In the genomic region with DNA sequence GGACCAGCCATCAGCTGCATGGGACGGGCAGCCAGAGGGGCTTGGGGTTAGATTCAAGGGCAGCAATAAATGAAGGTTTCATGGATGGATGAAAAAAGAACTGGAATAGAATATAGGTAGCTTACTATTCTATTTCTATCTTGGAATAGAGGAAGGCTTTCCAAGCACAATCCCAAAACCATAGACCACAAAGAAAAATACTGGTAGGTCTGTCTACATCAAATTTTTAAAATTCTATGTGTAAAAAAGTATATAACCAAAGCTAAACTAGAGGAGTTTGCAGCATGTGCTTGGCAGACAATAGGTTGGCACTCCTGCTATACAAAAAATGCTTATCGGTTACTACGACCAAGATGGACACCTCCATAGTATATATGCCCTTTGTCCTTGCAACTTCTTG, we compare ENCODE assay signal across 23 cellular contexts. TPM values are rescaled to one million over a fixed set of nuclear protein-coding genes. Genes with fewer than 3 reads are reported as not detected.
"Had no signal": no experiment of that assay in that cellular context is flagged by ENCODE, and none has a peak within 500 bp of the region (broad histone marks: within the 10 kb centered on the region; RNA-seq: fewer than 3 reads in every experiment).

No MANE protein-coding gene starts in this region.

- H3K4me1 ChIP-seq: psoas muscle, sigmoid colon had no signal

- H3K9me3 ChIP-seq: gastrocnemius medialis, ovary, psoas muscle, thyroid gland had no signal

- H3K36me3 Mint-ChIP-seq: neural progenitor cell had no signal

- ATAC-seq: gastrocnemius medialis; left lobe of liver; naive thymus-derived CD4-positive, alpha-beta T cell; psoas muscle; right cardiac atrium; stimulated activated effector memory CD8-positive, alpha-beta T cell treated with anti-CD3 and anti-CD28 coated beads, Interleukin-12 subunit alpha, Interleukin-12 subunit beta, amount 100 ng/mL, for 72 hours had no signal

- H3K27ac ChIP-seq: esophagus muscularis mucosa, gastrocnemius medialis, hepatocyte, neural progenitor cell, ovary, psoas muscle, stomach, thyroid gland had no signal

- DNase-seq: dermis blood vessel endothelial cell; effector memory CD4-positive, alpha-beta T cell; gastrocnemius medialis; head of caudate nucleus; mesendoderm; midbrain; naive thymus-derived CD4-positive, alpha-beta T cell; ovary; psoas muscle; right cardiac atrium; sigmoid colon; stimulated activated CD4-positive, alpha-beta T cell treated with anti-CD3 and anti-CD28 coated beads, Interleukin-2, amount 100 ng/mL, for 24 hours; stimulated activated CD4-positive, alpha-beta T cell treated with anti-CD3 and anti-CD28 coated beads, Interleukin-4, amount 100 ng/mL, for 24 hours; stimulated activated naive CD4-positive, alpha-beta T cell treated with Interleukin-2 at 50 U/mL for 16 hours; stomach; thyroid gland had no signal

- H3K4me3 Mint-ChIP-seq: naive thymus-derived CD4-positive, alpha-beta T cell; nephron; stimulated activated effector memory CD8-positive, alpha-beta T cell treated with anti-CD3 and anti-CD28 coated beads, Interleukin-12 subunit alpha, Interleukin-12 subunit beta, amount 100 ng/mL, for 72 hours had no signal

- H3K36me3 ChIP-seq: esophagus muscularis mucosa, gastrocnemius medialis, neural progenitor cell, ovary, sigmoid colon, stomach, thyroid gland had no signal

- H3K4me3 ChIP-seq: coronary artery, esophagus muscularis mucosa, gastrocnemius medialis, hepatocyte, neural progenitor cell, ovary, psoas muscle, sigmoid colon, stomach, thyroid gland had no signal

- H3K9me3 Mint-ChIP-seq: stimulated activated effector memory CD8-positive, alpha-beta T cell treated with anti-CD3 and anti-CD28 coated beads, Interleukin-12 subunit alpha, Interleukin-12 subunit beta, amount 100 ng/mL, for 72 hours had no signal

- H3K27me3 ChIP-seq: gastrocnemius medialis, hepatocyte, neural progenitor cell, ovary, sigmoid colon, thyroid gland had no signal

- H3K27ac Mint-ChIP-seq: nephron; neural progenitor cell; stimulated activated effector memory CD8-positive, alpha-beta T cell treated with anti-CD3 and anti-CD28 coated beads, Interleukin-12 subunit alpha, Interleukin-12 subunit beta, amount 100 ng/mL, for 72 hours had no signal

RNA-seq across cellular contexts. Expression of a gene that starts 7.2 kb away (rescaled TPM):
- polyA plus RNA-seq: naive thymus-derived CD4-positive, alpha-beta T cell had no signal
